Comparison of ENCODE assay signal across 15 cellular contexts in the genomic region with DNA sequence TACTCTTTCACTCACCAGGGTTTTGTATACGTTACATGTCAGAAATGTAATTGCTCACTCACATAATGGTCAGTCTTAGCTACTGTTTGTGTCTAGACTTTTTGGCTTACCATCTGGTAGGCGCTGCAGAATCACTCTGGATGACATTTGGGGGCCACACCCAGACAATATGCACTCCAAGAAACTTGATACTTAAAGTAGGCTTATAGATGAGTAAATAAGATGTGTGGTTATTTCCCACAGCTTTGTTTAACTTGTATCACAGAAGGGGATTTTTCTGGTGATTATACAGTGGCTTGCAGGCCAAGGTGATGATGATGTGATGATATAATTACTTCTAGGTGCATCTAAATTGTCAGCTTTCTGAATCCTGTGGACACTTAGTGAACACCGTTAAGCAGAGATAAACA.
DNase-seq lines count a peak whose midpoint lies in the region; ATAC-seq and TF ChIP-seq lines count a peak whose summit lies in the region.
"Had no signal": no experiment of that assay in that cellular context is flagged by ENCODE, and none has a peak within 500 bp of the region (broad histone marks: within the 10 kb centered on the region; RNA-seq: fewer than 3 reads in every experiment).

No MANE protein-coding gene starts in this region.

- H3K9me3 Mint-ChIP-seq in activated CD8-positive, alpha-beta memory T cell treated with anti-CD3 and anti-CD28 coated beads, Interleukin-2, amount 10 ng/mL, durations not matched to agents 7 days and 5 days (ENCODE audit: low read depth), result no peaks in the 10 kb centered on the region
- H3K9me3 Mint-ChIP-seq in stimulated activated naive B cell treated with anti-CD40 and anti-IgM and Interleukin-4, amounts not matched to agents 10 μg/mL and 1 μg/mL and 100 μg/mL, for 72 hours, result no peaks in the 10 kb centered on the region
- H3K9me3 Mint-ChIP-seq: stimulated activated memory B cell treated with anti-CD40 and anti-IgM and Interleukin-4, amounts not matched to agents 10 μg/mL and 1 μg/mL and 100 μg/mL, for 72 hours had no signal

- CTCF ChIA-PET in activated CD8-positive, alpha-beta memory T cell treated with anti-CD3 and anti-CD28 coated beads, Interleukin-2, amount 10 ng/mL, durations not matched to agents 7 days and 5 days (lab: Charles Lee), result no interaction called here

- intact Hi-C loops in dorsolateral prefrontal cortex (cut with DNase I), result no loop called here

- DNase-seq in activated CD8-positive, alpha-beta memory T cell treated with anti-CD3 and anti-CD28 coated beads, Interleukin-2, amount 10 ng/mL, durations not matched to agents 7 days and 5 days, result no peak
- DNase-seq in activated CD8-positive, alpha-beta memory T cell treated with anti-CD3 and anti-CD28 coated beads for 24 hours, result no peak
- DNase-seq in NCI-H524 (lab: John Stamatoyannopoulos, UW), result peak; percentile 73 to 91
- no peak for DNase-seq in dorsolateral prefrontal cortex
- no peak for DNase-seq in stimulated activated naive B cell treated with anti-CD40 and anti-IgM and Interleukin-4, amounts not matched to agents 10 μg/mL and 1 μg/mL and 100 μg/mL, for 72 hours
- DNase-seq in kidney tubule cell (ENCODE audit: low spot score), result no peak
- DNase-seq in OCI-M1 (lab: John Stamatoyannopoulos, UW), result no peak
- DNase-seq: activated CD4-positive, alpha-beta T cell treated with anti-CD3 and anti-CD28 coated beads, Interleukin-2, amount 50 U/mL, for 48 hours; caudate nucleus; small intestine had no signal

- H3K27me3 ChIP-seq in dorsolateral prefrontal cortex, result no peaks in the 10 kb centered on the region
- H3K27me3 ChIP-seq: hepatocyte had no signal

- peak overlapping the region in 32 of 59 donors; percentile 1 to 91 (median 46) for H3K27ac ChIP-seq in dorsolateral prefrontal cortex
- H3K27ac ChIP-seq: hepatocyte had no signal

- no peak overlapping the region for H3K27ac Mint-ChIP-seq in activated CD8-positive, alpha-beta memory T cell treated with anti-CD3 and anti-CD28 coated beads, Interleukin-2, amount 10 ng/mL, durations not matched to agents 7 days and 5 days
- H3K27ac Mint-ChIP-seq in stimulated activated naive B cell treated with anti-CD40 and anti-IgM and Interleukin-4, amounts not matched to agents 10 μg/mL and 1 μg/mL and 100 μg/mL, for 72 hours, result no peak overlapping the region
- H3K27ac Mint-ChIP-seq: B cell; stimulated activated memory B cell treated with anti-CD40 and anti-IgM and Interleukin-4, amounts not matched to agents 10 μg/mL and 1 μg/mL and 100 μg/mL, for 72 hours had no signal

- no peak overlapping the region for H3K4me3 ChIP-seq in dorsolateral prefrontal cortex
- H3K4me3 ChIP-seq: hepatocyte had no signal

- peaks cover 10% of the 10 kb centered on the region for H3K27me3 Mint-ChIP-seq in activated CD8-positive, alpha-beta memory T cell treated with anti-CD3 and anti-CD28 coated beads, Interleukin-2, amount 10 ng/mL, durations not matched to agents 7 days and 5 days
- H3K27me3 Mint-ChIP-seq in stimulated activated naive B cell treated with anti-CD40 and anti-IgM and Interleukin-4, amounts not matched to agents 10 μg/mL and 1 μg/mL and 100 μg/mL, for 72 hours, result peaks cover 0 to 5% of the 10 kb centered on the region in 2 donors
- H3K27me3 Mint-ChIP-seq: B cell had no signal

- H3K4me3 Mint-ChIP-seq in activated CD8-positive, alpha-beta memory T cell treated with anti-CD3 and anti-CD28 coated beads, Interleukin-2, amount 10 ng/mL, durations not matched to agents 7 days and 5 days, result no peak overlapping the region
- H3K4me3 Mint-ChIP-seq in stimulated activated naive B cell treated with anti-CD40 and anti-IgM and Interleukin-4, amounts not matched to agents 10 μg/mL and 1 μg/mL and 100 μg/mL, for 72 hours, result no peak overlapping the region
- H3K4me3 Mint-ChIP-seq: B cell; stimulated activated memory B cell treated with anti-CD40 and anti-IgM and Interleukin-4, amounts not matched to agents 10 μg/mL and 1 μg/mL and 100 μg/mL, for 72 hours had no signal

- H3K4me1 Mint-ChIP-seq in activated CD8-positive, alpha-beta memory T cell treated with anti-CD3 and anti-CD28 coated beads, Interleukin-2, amount 10 ng/mL, durations not matched to agents 7 days and 5 days, result peaks cover 22% of the 10 kb centered on the region
- H3K4me1 Mint-ChIP-seq in stimulated activated naive B cell treated with anti-CD40 and anti-IgM and Interleukin-4, amounts not matched to agents 10 μg/mL and 1 μg/mL and 100 μg/mL, for 72 hours, result peaks cover 20 to 48% of the 10 kb centered on the region in 2 donors

- peak; percentile 48 for ATAC-seq in activated CD8-positive, alpha-beta memory T cell treated with anti-CD3 and anti-CD28 coated beads, Interleukin-2, amount 10 ng/mL, durations not matched to agents 7 days and 5 days
- peak; percentile 44 to 58 for ATAC-seq in stimulated activated naive B cell treated with anti-CD40 and anti-IgM and Interleukin-4, amounts not matched to agents 10 μg/mL and 1 μg/mL and 100 μg/mL, for 72 hours (replicated peaks)
- no peak for ATAC-seq in SK-N-SH treated with all-trans-retinoic acid at 6 μM for 48 hours
- ATAC-seq: Right ventricle myocardium inferior; stimulated activated memory B cell treated with anti-CD40 and anti-IgM and Interleukin-4, amounts not matched to agents 10 μg/mL and 1 μg/mL and 100 μg/mL, for 72 hours had no signal

- TF ChIP-seq CTCF in dorsolateral prefrontal cortex (IDR thresholded peaks at IDR 0.05 in 54 of 56, conservative IDR thresholded peaks at IDR 0.05 in 2 of 56; ENCODE audit: low read depth in 1 of 56, partially characterized antibody in 56 of 56), result no peak

- H3K36me3 Mint-ChIP-seq in activated CD8-positive, alpha-beta memory T cell treated with anti-CD3 and anti-CD28 coated beads, Interleukin-2, amount 10 ng/mL, durations not matched to agents 7 days and 5 days, result peaks cover 3% of the 10 kb centered on the region
- H3K36me3 Mint-ChIP-seq in stimulated activated naive B cell treated with anti-CD40 and anti-IgM and Interleukin-4, amounts not matched to agents 10 μg/mL and 1 μg/mL and 100 μg/mL, for 72 hours, result peaks cover 2 to 8% of the 10 kb centered on the region in 2 donors
- H3K36me3 Mint-ChIP-seq: stimulated activated memory B cell treated with anti-CD40 and anti-IgM and Interleukin-4, amounts not matched to agents 10 μg/mL and 1 μg/mL and 100 μg/mL, for 72 hours had no signal

TF ChIP-seq in SK-N-SH treated with all-trans-retinoic acid at 6 μM for 48 hours, 23 proteins besides CTCF, POLR2A, EP300 and RAD21:
- no peak for TF ChIP-seq ARNTL (CRISPR knock-in tag; IDR thresholded peaks at IDR 0.05; ENCODE audit: borderline replicate concordance, low read depth)
- TF ChIP-seq, protein P1, sequence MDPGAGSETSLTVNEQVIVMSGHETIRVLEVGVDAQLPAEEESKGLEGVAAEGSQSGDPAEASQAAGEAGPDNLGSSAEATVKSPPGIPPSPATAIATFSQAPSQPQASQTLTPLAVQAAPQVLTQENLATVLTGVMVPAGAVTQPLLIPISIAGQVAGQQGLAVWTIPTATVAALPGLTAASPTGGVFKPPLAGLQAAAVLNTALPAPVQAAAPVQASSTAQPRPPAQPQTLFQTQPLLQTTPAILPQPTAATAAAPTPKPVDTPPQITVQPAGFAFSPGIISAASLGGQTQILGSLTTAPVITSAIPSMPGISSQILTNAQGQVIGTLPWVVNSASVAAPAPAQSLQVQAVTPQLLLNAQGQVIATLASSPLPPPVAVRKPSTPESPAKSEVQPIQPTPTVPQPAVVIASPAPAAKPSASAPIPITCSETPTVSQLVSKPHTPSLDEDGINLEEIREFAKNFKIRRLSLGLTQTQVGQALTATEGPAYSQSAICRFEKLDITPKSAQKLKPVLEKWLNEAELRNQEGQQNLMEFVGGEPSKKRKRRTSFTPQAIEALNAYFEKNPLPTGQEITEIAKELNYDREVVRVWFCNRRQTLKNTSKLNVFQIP (CRISPR knock-in tag; IDR thresholded peaks at IDR 0.05; ENCODE audit: borderline replicate concordance, low read depth), result no peak
- no peak for TF ChIP-seq ISL1 (CRISPR knock-in tag; IDR thresholded peaks at IDR 0.05)
- no peak for TF ChIP-seq ESRRG (CRISPR knock-in tag; IDR thresholded peaks at IDR 0.05)
- no peak for TF ChIP-seq TCF4 (CRISPR knock-in tag; IDR thresholded peaks at IDR 0.05; ENCODE audit: borderline replicate concordance)
- TF ChIP-seq ZNF8 (CRISPR knock-in tag; IDR thresholded peaks at IDR 0.05), result no peak
- TF ChIP-seq ZNF70 (CRISPR knock-in tag; IDR thresholded peaks at IDR 0.05), result no peak
- no peak for TF ChIP-seq CSDC2 (CRISPR knock-in tag; IDR thresholded peaks at IDR 0.05)
- TF ChIP-seq SNAI2 (CRISPR knock-in tag; IDR thresholded peaks at IDR 0.05), result no peak
- TF ChIP-seq, protein P2, sequence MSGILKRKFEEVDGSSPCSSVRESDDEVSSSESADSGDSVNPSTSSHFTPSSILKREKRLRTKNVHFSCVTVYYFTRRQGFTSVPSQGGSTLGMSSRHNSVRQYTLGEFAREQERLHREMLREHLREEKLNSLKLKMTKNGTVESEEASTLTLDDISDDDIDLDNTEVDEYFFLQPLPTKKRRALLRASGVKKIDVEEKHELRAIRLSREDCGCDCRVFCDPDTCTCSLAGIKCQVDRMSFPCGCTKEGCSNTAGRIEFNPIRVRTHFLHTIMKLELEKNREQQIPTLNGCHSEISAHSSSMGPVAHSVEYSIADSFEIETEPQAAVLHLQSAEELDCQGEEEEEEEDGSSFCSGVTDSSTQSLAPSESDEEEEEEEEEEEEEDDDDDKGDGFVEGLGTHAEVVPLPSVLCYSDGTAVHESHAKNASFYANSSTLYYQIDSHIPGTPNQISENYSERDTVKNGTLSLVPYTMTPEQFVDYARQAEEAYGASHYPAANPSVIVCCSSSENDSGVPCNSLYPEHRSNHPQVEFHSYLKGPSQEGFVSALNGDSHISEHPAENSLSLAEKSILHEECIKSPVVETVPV (CRISPR knock-in tag; IDR thresholded peaks at IDR 0.05), result no peak
- TF ChIP-seq ZFP30 (CRISPR knock-in tag; IDR thresholded peaks at IDR 0.05), result no peak
- TF ChIP-seq TOX (CRISPR knock-in tag; IDR thresholded peaks at IDR 0.05; ENCODE audit: borderline replicate concordance), result no peak
- no peak for TF ChIP-seq ZC3H10 (CRISPR knock-in tag; IDR thresholded peaks at IDR 0.05)
- TF ChIP-seq ZNF565 (CRISPR knock-in tag; conservative IDR thresholded peaks at IDR 0.05; ENCODE audit: low read depth), result no peak
- no peak for TF ChIP-seq GLIS3 (CRISPR knock-in tag; IDR thresholded peaks at IDR 0.05)

Comparison
In these comparisons a context has a peak if more than half of its experiments do, and no peak if none do; other contexts are left out.
1. DNase-seq: peak in NCI-H524 (2 of 2); none in activated CD8-positive, alpha-beta memory T cell treated with anti-CD3 and anti-CD28 coated beads, Interleukin-2, amount 10 ng/mL, durations not matched to agents 7 days and 5 days (single experiment), activated CD8-positive, alpha-beta memory T cell treated with anti-CD3 and anti-CD28 coated beads for 24 hours (single experiment), dorsolateral prefrontal cortex (0 of 10), stimulated activated naive B cell treated with anti-CD40 and anti-IgM and Interleukin-4, amounts not matched to agents 10 μg/mL and 1 μg/mL and 100 μg/mL, for 72 hours (single experiment), kidney tubule cell (single experiment) and OCI-M1 (single experiment).